ENCODE assay signal across 24 cellular contexts in the genomic region with DNA sequence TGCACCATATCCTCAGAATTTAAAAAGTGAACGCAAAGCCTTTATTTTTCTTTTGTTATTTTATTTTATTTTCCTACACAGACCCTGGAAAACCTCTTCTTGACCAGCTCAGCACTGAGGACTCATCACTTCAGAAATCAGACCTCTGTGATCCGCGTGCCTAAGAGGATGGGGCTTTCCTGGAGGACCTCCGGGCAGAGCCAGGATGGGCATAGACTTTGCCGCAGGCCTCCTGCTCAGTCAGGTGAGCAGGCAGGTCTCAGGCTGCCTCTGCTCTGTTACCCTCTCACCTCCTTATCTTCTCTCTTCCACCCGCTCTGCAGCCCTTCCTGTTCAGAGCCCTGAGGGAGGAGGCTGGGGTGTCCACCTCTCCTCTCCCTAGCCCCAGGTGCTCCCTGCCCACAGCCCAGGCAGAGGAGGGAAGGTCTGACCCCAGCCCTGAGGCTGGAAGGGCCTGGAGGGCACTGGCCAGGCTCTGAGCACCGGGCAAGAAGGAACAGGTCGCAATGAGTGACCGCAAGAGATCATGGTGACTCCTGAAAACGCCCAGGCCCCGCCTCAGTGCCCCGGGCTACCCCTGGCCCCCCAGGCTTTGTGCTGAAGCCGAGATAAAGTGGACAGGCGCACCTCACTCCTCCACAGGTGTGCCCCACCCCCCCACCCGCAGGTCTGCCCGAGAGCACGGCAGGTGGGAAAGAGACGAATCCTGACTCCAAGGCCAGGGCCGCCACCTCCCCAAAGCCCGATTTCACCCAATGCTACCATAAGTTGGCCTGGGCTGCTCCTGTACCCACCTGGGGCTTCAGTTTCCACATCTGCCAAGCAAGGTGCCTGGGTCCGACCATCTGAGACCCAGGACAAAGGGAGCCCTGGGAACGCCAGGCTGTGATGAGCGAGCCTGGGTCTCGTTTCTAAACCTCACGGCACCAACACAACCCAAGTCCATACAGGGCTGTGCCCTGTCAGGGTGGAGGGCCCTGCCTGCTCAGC. TPM values are rescaled to one million over a fixed set of nuclear protein-coding genes. Genes with fewer than 3 reads are reported as not detected.
DNase-seq lines count a peak whose midpoint lies in the region; ATAC-seq, FAIRE-seq and TF ChIP-seq lines count a peak whose summit lies in the region.
"Had no signal": no experiment of that assay in that cellular context is flagged by ENCODE, and none has a peak within 500 bp of the region (broad histone marks: within the 10 kb centered on the region; RNA-seq: fewer than 3 reads in every experiment).

No MANE protein-coding gene starts in this region.

- CTCF ChIA-PET in K562 (lab: Yijun Ruan, JAX; ENCODE audit: low intra/inter-chr PET ratio): no interaction called here

- peak overlapping the region; percentile 46; the same call in 1 of the 3 replicates for H3K27ac ChIP-seq in K562 (ENCODE audit: extremely low read depth, low read depth, low read length)
- no peak overlapping the region for H3K27ac ChIP-seq in stomach
- H3K27ac ChIP-seq: 22Rv1, SK-N-MC had no signal

- ATAC-seq in K562: peak; percentile 84

- H4K20me1 ChIP-seq in K562 (replicated peaks; ENCODE audit: control insufficient read depth, insufficient read depth, low read length): no peaks in the 10 kb centered on the region

- in situ Hi-C loops in K562 (cut with MboI): no loop called here

- H3K4me3 ChIP-seq in K562 (no peak overlapping the region), stomach (no peak overlapping the region)
- H3K4me3 ChIP-seq: SK-N-MC had no signal

- H3K79me2 ChIP-seq in K562 (ENCODE audit: control insufficient read depth, insufficient read depth, low read length): no peaks in the 10 kb centered on the region

- H3K4me2 ChIP-seq in K562 (ENCODE audit: insufficient read depth, low read length): peak overlapping the region; percentile 61

- no peak for TF ChIP-seq RAD21 in K562 (CRISPR knock-in tag; conservative IDR thresholded peaks at IDR 0.05 in 1 of 2, IDR thresholded peaks at IDR 0.05 in 1 of 2)

- TF ChIP-seq POLR2A in K562 (conservative IDR thresholded peaks at IDR 0.05): no peak
- no peak for TF ChIP-seq POLR2A in stomach (IDR thresholded peaks at IDR 0.05)

- POLR2A ChIA-PET in K562 (lab: Yijun Ruan, JAX): interaction anchor here (0.9 kb wide), 1 partner anchor 35 kb away, joined by 3 read pairs; no protein-coding TSS in a partner anchor

- no peaks in the 10 kb centered on the region for H3K9me3 ChIP-seq in K562 (replicated peaks; ENCODE audit: control insufficient read depth, insufficient read depth, low read depth, low read length)
- peaks cover 0 to 6% (median 5%) of the 10 kb centered on the region in 4 donors for H3K9me3 ChIP-seq in stomach
- H3K9me3 ChIP-seq: BE2C had no signal

- H3K4me1 ChIP-seq in K562 (replicated peaks in 1 of 2; ENCODE audit: control insufficient read depth in 2 of 2, insufficient read depth in 2 of 2, low read length in 2 of 2) (peaks cover 15 to 46% of the 10 kb centered on the region in 2 experiments), stomach (peaks cover 0 to 3% (median 0%) of the 10 kb centered on the region in 4 donors)
- H3K4me1 ChIP-seq: BE2C had no signal

- peak overlapping the region; percentile 95 for H2AFZ ChIP-seq in K562 (ENCODE audit: low read depth, low read length)

- DNase-seq in DMS53 (lab: John Stamatoyannopoulos, UW) (peak; percentile 41), DMS53 treated with DMSO at 0.1 percent for 48 hours (lab: John Stamatoyannopoulos, UW; ENCODE audit: unreplicated experiment) (no peak), K562 (ENCODE audit: extremely low read depth in 1 of 4, low spot score in 3 of 4) (peak in 3 of 4 experiments; percentile 38 to 66 (median 62)), mesenteric fat pad (ENCODE audit: low spot score) (peak; percentile 9), stomach (peak; percentile 47), AML-193 (lab: John Stamatoyannopoulos, UW) (no peak), SIG-M5 treated with dmso at 0.1 percent for 504 hours (lab: John Stamatoyannopoulos, UW; ENCODE audit: unreplicated experiment) (no peak)
- DNase-seq in activated T-cell treated with anti-CD3 and anti-CD28 coated beads, Interleukin-2, amount 50 U/mL, for 48 hours: no peak
- DNase-seq: BE2C; Calu3; CD4-positive, alpha-beta memory T cell; DMS79; H7; NCI-H1417; NCI-H2029 treated with DMSO at 0.1 percent for 48 hours; NCI-H2171 treated with DMSO at 0.1 percent for 48 hours; NCI-H774 had no signal

- H3K36me3 ChIP-seq in K562 (ENCODE audit: control insufficient read depth, insufficient read depth, low read length) (no peaks in the 10 kb centered on the region), stomach (no peaks in the 10 kb centered on the region)
- H3K36me3 ChIP-seq: BE2C had no signal

- TF ChIP-seq CTCF in K562 (IDR thresholded peaks at IDR 0.05 in 2 of 3, conservative IDR thresholded peaks at IDR 0.05 in 1 of 3; ENCODE audit: insufficient read depth in 2 of 3, low read depth in 1 of 3, low read length in 3 of 3): no peak
- TF ChIP-seq CTCF in stomach (IDR thresholded peaks at IDR 0.05): no peak

- no TSS peak for BruUV-seq in K562 (replicated peaks; lab: Mats Ljungman, UMichigan)

- H3K27me3 ChIP-seq in K562 (ENCODE audit: control insufficient read depth in 2 of 2, insufficient read depth in 2 of 2, low read length in 2 of 2) (peaks cover 0 to 8% of the 10 kb centered on the region in 2 experiments; a peak in 2 of 5 replicates), stomach (no peaks in the 10 kb centered on the region)
- H3K27me3 ChIP-seq: BE2C had no signal

- FAIRE-seq in K562 (lab: Jason Lieb, UNC): peak; percentile 66

- TF ChIP-seq EP300 in K562 (IDR thresholded peaks at IDR 0.05; ENCODE audit: low read length) (no peak), stomach (IDR thresholded peaks at IDR 0.05) (no peak)

- no peaks in the 10 kb centered on the region for H3K9me1 ChIP-seq in K562 (ENCODE audit: control insufficient read depth, insufficient read depth, low read length)

- intact Hi-C loops in K562 (cut with micrococcal nuclease) (no loop called here), stomach (cut with DNase I; ENCODE audit: low total_unique reads) (no loop called here)

- 50% methylated on average over 17 of the region's 25 CpGs for WGBS in K562 (ENCODE audit: insufficient coverage, low coverage, missing lambda C conversion rate)
- WGBS in stomach, 5 donors: 67 to 78% (median 77%) methylated on average over 22 to 25 of the region's 25 CpGs

- H3K9ac ChIP-seq in K562 (ENCODE audit: insufficient read depth in 1 of 2, low read depth in 2 of 2, low read length in 2 of 2): peak overlapping the region; percentile 36 to 88; a peak in 3 of 4 replicates

RNA-seq across cellular contexts. Expression of gene CALML5, which starts 2.8 kb away (rescaled TPM):
- not detected in 2 replicates for total RNA-seq in K562 (2011; cell fraction: chromatin; rRNA removed; ENCODE audit: low replicate concordance)
- total RNA-seq in K562 (2011; cell fraction: nucleolus; rRNA removed): not detected in 2 replicates
- total RNA-seq in K562 (2011; cell fraction: nucleoplasm; rRNA removed): not detected in 2 replicates
- total RNA-seq in K562 (2014; rRNA removed) (not detected in 2 replicates), K562 (2014; rRNA removed; fragmentation: Illumina TruSeq; extraction: Trizol) (not detected in 2 replicates), K562 (2015; rRNA removed; fragmentation: Illumina TruSeq; extraction: Trizol) (not detected in 2 replicates), K562 (2021) (not detected in 2 replicates), mesenteric fat pad (not detected), stomach (under 1 TPM in 1 of 5 donors, not detected in 4; 0.92 TPM)
- polyA plus RNA-seq in K562 (2011; rRNA removed) (not detected in 2 replicates), K562 (2014; fragmentation: Illumina TruSeq; extraction: Trizol) (not detected in 2 replicates), K562 (2014; fragmentation: Nextera tagmentation; extraction: Ambion mirVana) (not detected), K562 (2014; rRNA removed) (not detected in 2 replicates), stomach (10 to 100 TPM in 1 of 3 donors, 1 to 10 TPM in 1, not detected in 1; 2.4 to 16.2 TPM)
- polyA plus RNA-seq in K562 (2011; cell fraction: cytosol; rRNA removed): not detected in 2 replicates
- polyA plus RNA-seq in K562 (2011; cell fraction: nucleus; rRNA removed): not detected in 2 replicates
- not detected in 2 replicates for polyA plus RNA-seq in K562 (2012)
- not detected in 2 replicates for polyA minus RNA-seq in K562 (2011; rRNA and poly(A)+ RNA removed)
- not detected in 2 replicates for polyA minus RNA-seq in K562 (2011; cell fraction: cytosol; rRNA and poly(A)+ RNA removed)
- polyA minus RNA-seq in K562 (2011; cell fraction: nucleus; rRNA and poly(A)+ RNA removed): not detected in 2 replicates
- total RNA-seq: Calu3; CD4-positive, alpha-beta memory T cell; G401; H7; LHCN-M2; NCI-H460 had no signal
- polyA plus RNA-seq: AG04450; CD4-positive, alpha-beta memory T cell; IgD-negative memory B cell had no signal

RNA-seq across cellular contexts. Expression of gene CALML3, which starts 28.2 kb away (rescaled TPM):
- total RNA-seq in K562 (2011; cell fraction: chromatin; rRNA removed; ENCODE audit: low replicate concordance): not detected in 2 replicates
- total RNA-seq in K562 (2011; cell fraction: nucleolus; rRNA removed): not detected in 2 replicates
- total RNA-seq in K562 (2011; cell fraction: nucleoplasm; rRNA removed): not detected in 2 replicates
- total RNA-seq in K562 (2014; rRNA removed) (not detected in 2 replicates), K562 (2014; rRNA removed; fragmentation: Illumina TruSeq; extraction: Trizol) (not detected in 2 replicates), K562 (2015; rRNA removed; fragmentation: Illumina TruSeq; extraction: Trizol) (not detected in 2 replicates), K562 (2021) (not detected in 2 replicates), mesenteric fat pad (not detected), stomach (not detected)
- polyA plus RNA-seq in K562 (2011; rRNA removed) (not detected in 2 replicates), K562 (2014; fragmentation: Illumina TruSeq; extraction: Trizol) (not detected in 2 replicates), K562 (2014; fragmentation: Nextera tagmentation; extraction: Ambion mirVana) (not detected), K562 (2014; rRNA removed) (not detected in 2 replicates), stomach (10 to 100 TPM in 1 of 3 donors, under 1 TPM in 1, not detected in 1; 0.46 to 64.6 TPM)
- not detected in 2 replicates for polyA plus RNA-seq in K562 (2011; cell fraction: cytosol; rRNA removed)
- polyA plus RNA-seq in K562 (2011; cell fraction: nucleus; rRNA removed): not detected in 2 replicates
- polyA plus RNA-seq in K562 (2012): not detected in 2 replicates
- not detected in 2 replicates for polyA minus RNA-seq in K562 (2011; rRNA and poly(A)+ RNA removed)
- polyA minus RNA-seq in K562 (2011; cell fraction: cytosol; rRNA and poly(A)+ RNA removed): not detected in 2 replicates
- polyA minus RNA-seq in K562 (2011; cell fraction: nucleus; rRNA and poly(A)+ RNA removed): not detected in 2 replicates
- total RNA-seq: Calu3; CD4-positive, alpha-beta memory T cell; G401; H7; LHCN-M2; NCI-H460 had no signal
- polyA plus RNA-seq: AG04450; CD4-positive, alpha-beta memory T cell; IgD-negative memory B cell had no signal

Comparison
In these comparisons a context has a peak if more than half of its experiments do, and no peak if none do; other contexts are left out.
1. DNase-seq: peak in DMS53 (single experiment), K562 (3 of 4), mesenteric fat pad (single experiment) and stomach (single experiment); none in DMS53 treated with DMSO at 0.1 percent for 48 hours (single experiment), AML-193 (0 of 2), SIG-M5 treated with dmso at 0.1 percent for 504 hours (single experiment) and activated T-cell treated with anti-CD3 and anti-CD28 coated beads, Interleukin-2, amount 50 U/mL, for 48 hours (0 of 2).